33 cellular contexts compared by ENCODE assay signal in the genomic region with DNA sequence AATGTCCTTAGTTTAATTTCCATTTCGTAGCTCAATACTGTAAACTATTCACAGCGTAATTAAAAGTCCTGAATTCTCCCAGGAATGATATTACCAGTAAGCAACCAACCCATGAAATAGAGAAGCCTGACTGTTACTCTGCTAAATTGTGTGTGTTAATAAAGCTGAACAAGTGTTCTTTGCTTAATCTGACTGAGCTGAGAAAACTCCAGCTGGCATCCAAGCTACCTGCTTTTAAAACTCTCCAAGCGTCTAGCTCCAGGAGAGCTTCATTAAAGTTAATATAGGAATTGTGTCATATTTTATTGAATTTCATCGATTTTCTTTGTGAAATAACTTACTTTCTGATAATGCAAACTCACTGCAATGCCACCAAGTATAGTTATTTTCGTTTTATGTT.
DNase-seq lines count a peak whose midpoint lies in the region; ATAC-seq, FAIRE-seq and TF ChIP-seq lines count a peak whose summit lies in the region.
"Had no signal": no experiment of that assay in that cellular context is flagged by ENCODE, and none has a peak within 500 bp of the region (broad histone marks: within the 10 kb centered on the region; RNA-seq: fewer than 3 reads in every experiment).

No MANE protein-coding gene starts in this region.

- H3K14ac ChIP-seq in H9 (ENCODE audit: insufficient read depth, low read length), result no peak overlapping the region

- TF ChIP-seq RAD21 in K562 (CRISPR knock-in tag; conservative IDR thresholded peaks at IDR 0.05 in 1 of 2, IDR thresholded peaks at IDR 0.05 in 1 of 2), result no peak

- no peak for FAIRE-seq in K562 (lab: Jason Lieb, UNC)
- FAIRE-seq: A549, D721Med had no signal

- H3K27ac ChIP-seq in K562 (ENCODE audit: extremely low read depth, low read depth, low read length) (no peak overlapping the region), neural progenitor cell (no peak overlapping the region), H9 (ENCODE audit: insufficient read length, low read depth, low read length) (no peak overlapping the region)
- H3K27ac ChIP-seq: A549; BLaER1; BLaER1 treated with 17β-estradiol and CSF1 and Interleukin-3, amounts not matched to agents 10 nM and 100 nM; C4-2B had no signal

- H3T11ph ChIP-seq in H9 (ENCODE audit: low read length), result no peak overlapping the region

- no peaks in the 10 kb centered on the region for H4K20me1 ChIP-seq in K562 (replicated peaks; ENCODE audit: control insufficient read depth, insufficient read depth, low read length)
- no peaks in the 10 kb centered on the region for H4K20me1 ChIP-seq in neural progenitor cell (ENCODE audit: low read depth)
- H4K20me1 ChIP-seq in H9 (ENCODE audit: control insufficient read depth, insufficient read depth, insufficient read length), result no peaks in the 10 kb centered on the region
- H4K20me1 ChIP-seq: BLaER1; BLaER1 treated with 17β-estradiol and CSF1 and Interleukin-3, amounts not matched to agents 10 nM and 100 nM had no signal

- H3K27me3 ChIP-seq in K562 (ENCODE audit: control insufficient read depth in 2 of 2, insufficient read depth in 2 of 2, low read length in 2 of 2), result no peaks in the 10 kb centered on the region
- H3K27me3 ChIP-seq in neural progenitor cell, result no peaks in the 10 kb centered on the region
- no peaks in the 10 kb centered on the region for H3K27me3 ChIP-seq in H9 (ENCODE audit: insufficient read depth, low read length)
- H3K27me3 ChIP-seq: BE2C; BLaER1; BLaER1 treated with 17β-estradiol and CSF1 and Interleukin-3, amounts not matched to agents 10 nM and 100 nM had no signal

- no peaks in the 10 kb centered on the region for H3F3A ChIP-seq in neural progenitor cell (ENCODE audit: low read depth)

- WGBS in K562 (ENCODE audit: insufficient coverage, low coverage, missing lambda C conversion rate), result 34% methylated on average over 5 of the region's 5 CpGs
- WGBS in H9 (ENCODE audit: extremely low coverage, insufficient read length, low lambda C conversion rate), result no CpG with 5 or more reads among the region's 5 CpGs

- H3K4me3 Mint-ChIP-seq in neural progenitor cell (no peak overlapping the region), H9 (no peak overlapping the region)
- H3K4me3 Mint-ChIP-seq: B cell; CD14-positive monocyte; CD4-positive, alpha-beta memory T cell; CD4-positive, alpha-beta T cell; CD4-positive, CD25-positive, alpha-beta regulatory T cell; CD8-positive, alpha-beta memory T cell; CD8-positive, alpha-beta T cell had no signal

- H3K4me2 ChIP-seq in K562 (ENCODE audit: insufficient read depth, low read length) (no peak overlapping the region), neural progenitor cell (no peak overlapping the region), H9 (ENCODE audit: insufficient read depth, insufficient read length, low read length) (no peak overlapping the region)
- H3K4me2 ChIP-seq: A549; BLaER1; BLaER1 treated with 17β-estradiol and CSF1 and Interleukin-3, amounts not matched to agents 10 nM and 100 nM had no signal

- H2AFZ ChIP-seq in K562 (ENCODE audit: low read depth, low read length) (0 out of 2 replicates have a peak overlapping the region, but pooled peaks have one; percentile 2), neural progenitor cell (replicated peaks) (peak overlapping the region; percentile 3), H9 (ENCODE audit: low read length) (no peak overlapping the region)

- no TSS peak for BruUV-seq in K562 (replicated peaks; lab: Mats Ljungman, UMichigan)

- H3K9me3 ChIP-seq in K562 (replicated peaks; ENCODE audit: control insufficient read depth, insufficient read depth, low read depth, low read length) (peaks cover 3% of the 10 kb centered on the region; the same call in 1 of the 2 replicates), neural progenitor cell (ENCODE audit: low read depth) (no peaks in the 10 kb centered on the region), H9 (ENCODE audit: control insufficient read depth, low read depth, low read length) (peaks cover 5% of the 10 kb centered on the region)
- H3K9me3 ChIP-seq: A549; BE2C; BLaER1; BLaER1 treated with 17β-estradiol and CSF1 and Interleukin-3, amounts not matched to agents 10 nM and 100 nM; Caco-2 had no signal

- CTCF ChIA-PET in K562 (lab: Yijun Ruan, JAX; ENCODE audit: low intra/inter-chr PET ratio), result no interaction called here

- H3K4me1 Mint-ChIP-seq in neural progenitor cell (no peaks in the 10 kb centered on the region), H9 (peaks cover 0 to 4% of the 10 kb centered on the region in 2 experiments; a peak in 2 of 4 replicates)
- H3K4me1 Mint-ChIP-seq: B cell; CD14-positive monocyte; CD4-positive, alpha-beta memory T cell; CD8-positive, alpha-beta memory T cell had no signal

- H2BK12ac ChIP-seq in H9 (ENCODE audit: insufficient read length, low read depth, low read length), result no peak overlapping the region

- no peak overlapping the region for H3K18ac ChIP-seq in H9 (ENCODE audit: insufficient read length, low read depth, low read length)

- no peaks in the 10 kb centered on the region for H3K9me1 ChIP-seq in K562 (ENCODE audit: control insufficient read depth, insufficient read depth, low read length)

- no peak for TF ChIP-seq POLR2A in K562 (conservative IDR thresholded peaks at IDR 0.05)

- DNase-seq in NCI-H82 (lab: John Stamatoyannopoulos, UW) (peak; percentile 45), NCI-H82 treated with DMSO at 0.1 percent for 48 hours (lab: John Stamatoyannopoulos, UW; ENCODE audit: unreplicated experiment) (no peak), K562 (ENCODE audit: extremely low read depth in 1 of 4, low spot score in 3 of 4) (no peak), neural progenitor cell (ENCODE audit: low spot score) (no peak), H9 (no peak)
- DNase-seq: 8988T; ACHN; AML-193; BE2C; C1 segment of cervical spinal cord; Caco-2; Calu3; CD4-positive, alpha-beta memory T cell; CD4-positive, alpha-beta T cell; CD4-positive, CD25-positive, alpha-beta regulatory T cell; CD8-positive, alpha-beta memory T cell; CD8-positive, alpha-beta T cell; COR-L47; DMS 273 treated with DMSO at 0.1 percent for 48 hours; DMS153; DMS53; DMS79; DMS79 treated with DMSO at 0.1 percent for 48 hours; DND-41; EL had no signal

- H3K36me3 ChIP-seq in K562 (ENCODE audit: control insufficient read depth, insufficient read depth, low read length), result no peaks in the 10 kb centered on the region
- H3K36me3 ChIP-seq in neural progenitor cell, result no peaks in the 10 kb centered on the region
- H3K36me3 ChIP-seq: BE2C; BLaER1; BLaER1 treated with 17β-estradiol and CSF1 and Interleukin-3, amounts not matched to agents 10 nM and 100 nM had no signal

- in situ Hi-C loops in K562 (cut with MboI), result no loop called here

- no peak overlapping the region for H3K9ac ChIP-seq in K562 (ENCODE audit: insufficient read depth in 1 of 2, low read depth in 2 of 2, low read length in 2 of 2)
- H3K9ac ChIP-seq in neural progenitor cell, result no peak overlapping the region
- no peak overlapping the region for H3K9ac ChIP-seq in H9 (ENCODE audit: extremely low read depth, insufficient read length, low read length)
- H3K9ac ChIP-seq: BLaER1; BLaER1 treated with 17β-estradiol and CSF1 and Interleukin-3, amounts not matched to agents 10 nM and 100 nM had no signal

- H2BK20ac ChIP-seq in H9 (ENCODE audit: low read depth, low read length, poor library complexity, severe bottlenecking), result no peak overlapping the region

- no peak for ATAC-seq in K562
- no peak for ATAC-seq in GM19035 (IDR thresholded peaks at IDR 0.05; ENCODE audit: unreplicated experiment)
- ATAC-seq: A549; CD8-positive, alpha-beta T cell had no signal

- H3K23me2 ChIP-seq in H9 (ENCODE audit: insufficient read length, low read depth, low read length, poor library complexity, severe bottlenecking), result no peaks in the 10 kb centered on the region

- H3K27ac Mint-ChIP-seq in neural progenitor cell, result no peak overlapping the region
- H3K27ac Mint-ChIP-seq in H9, result no peak overlapping the region
- H3K27ac Mint-ChIP-seq: B cell; CD14-positive monocyte; CD4-positive, alpha-beta memory T cell; CD4-positive, alpha-beta T cell; CD4-positive, CD25-positive, alpha-beta regulatory T cell; CD8-positive, alpha-beta memory T cell; CD8-positive, alpha-beta T cell had no signal

- TF ChIP-seq EP300 in K562 (IDR thresholded peaks at IDR 0.05; ENCODE audit: low read length), result no peak

- TF ChIP-seq CTCF in K562 (IDR thresholded peaks at IDR 0.05 in 2 of 3, conservative IDR thresholded peaks at IDR 0.05 in 1 of 3; ENCODE audit: insufficient read depth in 2 of 3, low read depth in 1 of 3, low read length in 3 of 3) (no peak), neural progenitor cell (IDR thresholded peaks at IDR 0.05) (no peak), H9 (conservative IDR thresholded peaks at IDR 0.05) (no peak)

- no peaks in the 10 kb centered on the region for H3K36me3 Mint-ChIP-seq in neural progenitor cell
- H3K36me3 Mint-ChIP-seq in H9 (ENCODE audit: insufficient read depth in 1 of 3, low read depth in 3 of 3), result peaks cover 10 to 20% (median 10%) of the 10 kb centered on the region in 3 experiments
- H3K36me3 Mint-ChIP-seq: CD14-positive monocyte; CD4-positive, alpha-beta memory T cell; CD4-positive, CD25-positive, alpha-beta regulatory T cell; CD8-positive, alpha-beta memory T cell; CD8-positive, alpha-beta T cell had no signal

- no peak overlapping the region for H3K23ac ChIP-seq in H9 (ENCODE audit: insufficient read length, low read depth, low read length)

- H3K79me2 ChIP-seq in K562 (ENCODE audit: control insufficient read depth, insufficient read depth, low read length) (no peaks in the 10 kb centered on the region), neural progenitor cell (ENCODE audit: low read depth) (no peaks in the 10 kb centered on the region), H9 (ENCODE audit: insufficient read depth, low read length) (no peaks in the 10 kb centered on the region)

- no peak overlapping the region for H4K5ac ChIP-seq in H9 (ENCODE audit: insufficient read length, low read depth, low read length)

- POLR2A ChIA-PET in K562 (lab: Yijun Ruan, JAX), result interaction anchor here (1.0 kb wide), 1 partner anchor 12 kb away, joined by 3 read pairs; no protein-coding TSS in a partner anchor

- H3K4me1 ChIP-seq in K562 (replicated peaks in 1 of 2; ENCODE audit: control insufficient read depth in 2 of 2, insufficient read depth in 2 of 2, low read length in 2 of 2), result no peaks in the 10 kb centered on the region
- no peaks in the 10 kb centered on the region for H3K4me1 ChIP-seq in neural progenitor cell
- no peaks in the 10 kb centered on the region for H3K4me1 ChIP-seq in H9 (ENCODE audit: insufficient read depth, low read length)
- H3K4me1 ChIP-seq: A549; BE2C; BLaER1; BLaER1 treated with 17β-estradiol and CSF1 and Interleukin-3, amounts not matched to agents 10 nM and 100 nM; Caco-2 had no signal

- no peak overlapping the region for H2BK5ac ChIP-seq in H9 (ENCODE audit: insufficient read length, low read length)

- H2AK5ac ChIP-seq in H9 (ENCODE audit: insufficient read length, low read length), result no peak overlapping the region

- intact Hi-C loops in K562 (cut with micrococcal nuclease), result no loop called here

- peaks cover 2% of the 10 kb centered on the region for H3K27me3 Mint-ChIP-seq in neural progenitor cell (ENCODE audit: insufficient read depth, low read depth)
- no peaks in the 10 kb centered on the region; the same call in 1 of the 2 replicates for H3K27me3 Mint-ChIP-seq in H9 (ENCODE audit: low read depth)
- H3K27me3 Mint-ChIP-seq: B cell; CD4-positive, alpha-beta memory T cell; CD4-positive, alpha-beta T cell; CD4-positive, CD25-positive, alpha-beta regulatory T cell; CD8-positive, alpha-beta memory T cell had no signal

- H2BK120ac ChIP-seq in H9 (ENCODE audit: low read depth, low read length, poor library complexity, severe bottlenecking), result no peak overlapping the region

- no peak overlapping the region for H4K8ac ChIP-seq in H9 (replicated peaks; ENCODE audit: insufficient read length, low read depth, low read length)

- H3K79me1 ChIP-seq in H9 (ENCODE audit: insufficient read depth, low read depth, low read length, poor library complexity, severe bottlenecking), result no peaks in the 10 kb centered on the region

- H3K56ac ChIP-seq in H9 (ENCODE audit: insufficient read length, low read depth, low read length), result no peak overlapping the region

- H3K9me3 Mint-ChIP-seq in neural progenitor cell, result no peaks in the 10 kb centered on the region
- H3K9me3 Mint-ChIP-seq in H9, result peaks cover 17 to 20% of the 10 kb centered on the region in 2 experiments

- H3K4ac ChIP-seq in H9 (ENCODE audit: low read depth, low read length), result no peak overlapping the region

- H3K4me3 ChIP-seq in K562 (no peak overlapping the region), neural progenitor cell (no peak overlapping the region)
- H3K4me3 ChIP-seq: A549; BLaER1; BLaER1 treated with 17β-estradiol and CSF1 and Interleukin-3, amounts not matched to agents 10 nM and 100 nM had no signal

- H2BK15ac ChIP-seq in H9 (ENCODE audit: low read depth, low read length), result no peak overlapping the region

- no peak overlapping the region for H4K91ac ChIP-seq in H9 (ENCODE audit: insufficient read length, low read depth, low read length)
